13 cellular contexts compared by ENCODE assay signal in the genomic region with DNA sequence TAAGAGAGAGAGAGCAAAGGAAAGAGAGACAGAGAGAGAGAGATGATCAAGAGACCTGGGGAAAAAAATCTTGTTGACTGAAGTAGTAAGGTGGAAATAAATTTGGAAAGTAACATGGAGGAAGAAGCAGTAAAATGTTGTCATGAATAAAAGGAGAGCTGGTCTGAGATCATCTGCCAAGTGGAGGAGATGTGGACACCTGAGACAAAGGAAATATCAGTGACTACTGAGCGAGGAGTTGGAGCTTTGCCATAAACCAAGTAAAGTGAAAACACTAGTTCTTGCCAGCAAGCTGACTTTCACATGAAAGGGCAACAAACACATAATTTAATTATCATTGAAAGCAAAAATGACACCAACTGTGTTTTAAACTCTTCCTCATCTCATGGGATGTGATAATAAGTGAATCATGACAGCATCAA. TPM values are rescaled to one million over a fixed set of nuclear protein-coding genes. Genes with fewer than 3 reads are reported as not detected.
DNase-seq lines count a peak whose midpoint lies in the region; ATAC-seq, FAIRE-seq and TF ChIP-seq lines count a peak whose summit lies in the region.
"Had no signal": no experiment of that assay in that cellular context is flagged by ENCODE, and none has a peak within 500 bp of the region (broad histone marks: within the 10 kb centered on the region; RNA-seq: fewer than 3 reads in every experiment).

No MANE protein-coding gene starts in this region.

- no peak for TF ChIP-seq POLR2A in GM12892 (IDR thresholded peaks at IDR 0.05; ENCODE audit: low read depth, low read length)

- ATAC-seq in HG02981 (IDR thresholded peaks at IDR 0.05; ENCODE audit: unreplicated experiment) (peak; percentile 39), GM21381 (IDR thresholded peaks at IDR 0.05; ENCODE audit: unreplicated experiment) (no peak)

- TF ChIP-seq CTCF in VCaP (conservative IDR thresholded peaks at IDR 0.05): no peak

- H3K27ac ChIP-seq in VCaP: peak overlapping the region; percentile 61
- H3K27ac ChIP-seq: SK-N-MC, thyroid gland had no signal

- DNase-seq in GM12892 (ENCODE audit: insufficient read length): no peak
- peak; percentile 41 for DNase-seq in left kidney (ENCODE audit: low read depth, low spot score)
- no peak for DNase-seq in NCI-H524 (lab: John Stamatoyannopoulos, UW)
- no peak for DNase-seq in T-helper 9 cell
- no peak for DNase-seq in stimulated activated CD8-positive, alpha-beta memory T cell treated with anti-CD3 and anti-CD28 coated beads, Interleukin-4, amount 100 ng/mL, for 48 hours
- DNase-seq: BE2C; central memory CD4-positive, alpha-beta T cell; foreskin fibroblast had no signal

- FAIRE-seq in GM12892 (lab: Jason Lieb, UNC): peak; percentile 88

RNA-seq across cellular contexts. Expression of a gene that starts 49.0 kb away (rescaled TPM):
- polyA plus RNA-seq in GM12892 (2012; ENCODE audit: missing spikeins): 0.08 TPM
